ENCODE assay signal across 17 cellular contexts in genomic region chr1:170674986-170675385, GRCh38. TPM values are rescaled to one million over a fixed set of nuclear protein-coding genes. Genes with fewer than 3 reads are reported as not detected.
"Had no signal": no experiment of that assay in that cellular context is flagged by ENCODE, and none has a peak within 500 bp of the region (broad histone marks: within the 10 kb centered on the region; RNA-seq: fewer than 3 reads in every experiment).

No MANE protein-coding gene starts in this region.

- H3K4me1 Mint-ChIP-seq: activated CD4-positive, alpha-beta T cell treated with anti-CD3 and anti-CD28 coated beads, Interleukin-2, amount 10 ng/mL, durations not matched to agents 7 days and 5 days; endodermal cell; naive B cell had no signal

- H3K9me3 ChIP-seq: heart right ventricle had no signal

- H3K36me3 Mint-ChIP-seq: activated naive CD8-positive, alpha-beta T cell treated with anti-CD3 and anti-CD28 coated beads, Interleukin-2, amount 10 ng/mL, durations not matched to agents 7 days and 5 days; naive B cell had no signal

- H3K4me3 Mint-ChIP-seq: activated CD4-positive, alpha-beta T cell treated with anti-CD3 and anti-CD28 coated beads, Interleukin-2, amount 10 ng/mL, durations not matched to agents 7 days and 5 days; activated naive CD8-positive, alpha-beta T cell treated with anti-CD3 and anti-CD28 coated beads, Interleukin-2, amount 10 ng/mL, durations not matched to agents 7 days and 5 days; activated T-helper 1 cell treated with anti-CD3 and anti-CD28 coated beads, Interleukin-12 subunit alpha, Interleukin-12 subunit beta, Interleukin-2, Interleukin-4 antibody, amounts not matched to agents 30 ng/mL and 10 ng/mL and 1 ng/mL, durations not matched to agents 14 hours and 24 hours and 36 hours; endodermal cell; naive B cell had no signal

- H3K4me3 ChIP-seq: heart right ventricle, lung, skin epidermis had no signal

- DNase-seq: activated CD4-positive, alpha-beta T cell treated with anti-CD3 and anti-CD28 coated beads, Interleukin-2, amount 10 ng/mL, durations not matched to agents 7 days and 5 days; activated CD8-positive, alpha-beta memory T cell treated with anti-CD3 and anti-CD28 coated beads, Interleukin-2, amount 50 U/mL, for 48 hours; activated naive CD8-positive, alpha-beta T cell treated with anti-CD3 and anti-CD28 coated beads, Interleukin-2, amount 10 ng/mL, durations not matched to agents 7 days and 5 days; anterior cingulate cortex; cerebellar nuclear complex; endodermal cell; foreskin melanocyte; heart right ventricle; naive B cell; retina; stimulated activated CD4-positive, alpha-beta T cell treated with anti-CD3 and anti-CD28 coated beads, Interleukin-4, amount 100 ng/mL, for 24 hours; stimulated activated naive CD4-positive, alpha-beta T cell treated with Interleukin-2 at 50 U/mL for 16 hours had no signal

- H3K9me3 Mint-ChIP-seq: activated CD4-positive, alpha-beta T cell treated with anti-CD3 and anti-CD28 coated beads, Interleukin-2, amount 10 ng/mL, durations not matched to agents 7 days and 5 days; activated naive CD8-positive, alpha-beta T cell treated with anti-CD3 and anti-CD28 coated beads, Interleukin-2, amount 10 ng/mL, durations not matched to agents 7 days and 5 days; activated T-helper 1 cell treated with anti-CD3 and anti-CD28 coated beads, Interleukin-12 subunit alpha, Interleukin-12 subunit beta, Interleukin-2, Interleukin-4 antibody, amounts not matched to agents 30 ng/mL and 10 ng/mL and 1 ng/mL, durations not matched to agents 14 hours and 24 hours and 36 hours; endodermal cell; type B pancreatic cell had no signal

- H3K27ac Mint-ChIP-seq: activated CD4-positive, alpha-beta T cell treated with anti-CD3 and anti-CD28 coated beads, Interleukin-2, amount 10 ng/mL, durations not matched to agents 7 days and 5 days; activated naive CD8-positive, alpha-beta T cell treated with anti-CD3 and anti-CD28 coated beads, Interleukin-2, amount 10 ng/mL, durations not matched to agents 7 days and 5 days; activated T-helper 1 cell treated with anti-CD3 and anti-CD28 coated beads, Interleukin-12 subunit alpha, Interleukin-12 subunit beta, Interleukin-2, Interleukin-4 antibody, amounts not matched to agents 30 ng/mL and 10 ng/mL and 1 ng/mL, durations not matched to agents 14 hours and 24 hours and 36 hours; endodermal cell; naive B cell; type B pancreatic cell had no signal

RNA-seq across cellular contexts. Expression of gene PRRX1, which starts 11.1 kb away (rescaled TPM):
- total RNA-seq: activated CD4-positive, alpha-beta T cell treated with anti-CD3 and anti-CD28 coated beads, Interleukin-2, amount 10 ng/mL, durations not matched to agents 7 days and 5 days; activated naive CD8-positive, alpha-beta T cell treated with anti-CD3 and anti-CD28 coated beads, Interleukin-2, amount 10 ng/mL, durations not matched to agents 7 days and 5 days; activated T-helper 1 cell treated with anti-CD3 and anti-CD28 coated beads, Interleukin-12 subunit alpha, Interleukin-12 subunit beta, Interleukin-2, Interleukin-4 antibody, amounts not matched to agents 30 ng/mL and 10 ng/mL and 1 ng/mL, durations not matched to agents 14 hours and 24 hours and 36 hours; endodermal cell; mononuclear cell had no signal
